24 cellular contexts compared by ENCODE assay signal in the genomic region with DNA sequence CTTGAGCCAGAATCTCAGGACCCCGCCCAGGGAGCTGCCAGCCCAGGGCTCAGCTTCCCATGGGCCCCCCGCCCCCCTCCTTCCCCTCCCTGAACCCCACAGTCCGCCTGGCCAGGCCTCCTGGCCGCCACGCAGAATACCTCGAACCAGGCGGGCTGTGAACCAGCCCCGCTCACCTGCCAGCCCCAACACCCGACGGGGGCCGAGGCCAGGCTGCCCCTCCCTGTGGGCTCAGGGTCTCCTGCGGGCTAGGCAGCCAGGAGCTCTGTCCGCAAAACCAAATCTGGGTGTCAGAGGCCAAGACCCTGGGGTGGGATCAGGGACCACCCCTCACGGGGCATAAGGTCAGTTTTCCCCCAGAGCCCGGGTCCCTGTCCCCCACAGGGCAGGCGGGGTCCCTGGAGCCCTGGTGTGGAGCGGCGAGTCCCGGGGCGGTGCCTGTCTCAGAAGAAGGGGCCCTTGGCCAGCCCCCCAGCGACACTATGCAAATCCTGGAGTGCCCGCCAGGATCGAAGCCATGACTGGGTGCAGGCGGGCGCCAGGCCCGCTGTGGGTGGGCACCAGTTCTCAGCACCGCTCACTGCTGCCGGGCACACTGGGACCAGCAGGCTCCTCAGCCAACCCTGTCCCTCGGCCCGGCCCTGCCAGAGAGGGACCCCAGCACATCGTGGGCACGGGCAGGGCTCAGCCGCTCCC. TPM values are rescaled to one million over a fixed set of nuclear protein-coding genes. Genes with fewer than 3 reads are reported as not detected.
"Had no signal": no experiment of that assay in that cellular context is flagged by ENCODE, and none has a peak within 500 bp of the region (broad histone marks: within the 10 kb centered on the region; RNA-seq: fewer than 3 reads in every experiment).

No MANE protein-coding gene starts in this region.

- H2AFZ ChIP-seq: parathyroid adenoma had no signal

- H3K4me1 Mint-ChIP-seq: activated CD4-positive, alpha-beta T cell treated with anti-CD3 and anti-CD28 coated beads for 36 hours; activated naive CD4-positive, alpha-beta T cell treated with anti-CD3 and anti-CD28 coated beads, Interleukin-2, amount 50 U/mL, for 24 hours; mesothelial cell of epicardium; WTC11 had no signal

- H3K27ac Mint-ChIP-seq: activated CD4-positive, alpha-beta T cell treated with anti-CD3 and anti-CD28 coated beads for 36 hours; activated naive CD4-positive, alpha-beta T cell treated with anti-CD3 and anti-CD28 coated beads, Interleukin-2, amount 50 U/mL, for 24 hours; mesothelial cell of epicardium; stimulated activated naive B cell treated with anti-CD40 and anti-IgM and Interleukin-4, amounts not matched to agents 10 μg/mL and 1 μg/mL and 100 μg/mL, for 72 hours; T-helper 2 cell treated with Interferon-gamma antibody and Interleukin-4, amounts not matched to agents 5 μg/mL and 100 μg/mL, for 36 hours; WTC11 had no signal

- H3K4me1 ChIP-seq: breast epithelium, lower lobe of right lung, parathyroid adenoma, sigmoid colon, upper lobe of right lung had no signal

- H3K36me3 Mint-ChIP-seq: activated naive CD4-positive, alpha-beta T cell treated with anti-CD3 and anti-CD28 coated beads, Interleukin-2, amount 50 U/mL, for 24 hours; WTC11 had no signal

- H3K4me3 ChIP-seq: adrenal gland, coronary artery, lower lobe of right lung, sigmoid colon, spleen, thoracic aorta, upper lobe of right lung had no signal

- H3K4me3 Mint-ChIP-seq: activated CD4-positive, alpha-beta T cell treated with anti-CD3 and anti-CD28 coated beads for 36 hours; activated naive CD4-positive, alpha-beta T cell treated with anti-CD3 and anti-CD28 coated beads, Interleukin-2, amount 50 U/mL, for 24 hours; mesothelial cell of epicardium; nephron; stimulated activated naive B cell treated with anti-CD40 and anti-IgM and Interleukin-4, amounts not matched to agents 10 μg/mL and 1 μg/mL and 100 μg/mL, for 72 hours; T-helper 2 cell treated with Interferon-gamma antibody and Interleukin-4, amounts not matched to agents 5 μg/mL and 100 μg/mL, for 36 hours; WTC11 had no signal

- H3K9me3 Mint-ChIP-seq: activated naive CD4-positive, alpha-beta T cell treated with anti-CD3 and anti-CD28 coated beads, Interleukin-2, amount 50 U/mL, for 24 hours; mesothelial cell of epicardium; nephron; stimulated activated naive B cell treated with anti-CD40 and anti-IgM and Interleukin-4, amounts not matched to agents 10 μg/mL and 1 μg/mL and 100 μg/mL, for 72 hours; T-helper 2 cell treated with Interferon-gamma antibody and Interleukin-4, amounts not matched to agents 5 μg/mL and 100 μg/mL, for 36 hours; WTC11 had no signal

- FAIRE-seq: astrocyte, endometrium, frontal cortex, keratinocyte had no signal

- H3K9me3 ChIP-seq: adrenal gland, breast epithelium, lower lobe of right lung, sigmoid colon, spleen, thoracic aorta, upper lobe of right lung had no signal

- H3K9ac ChIP-seq: parathyroid adenoma had no signal

- ATAC-seq: activated CD4-positive, alpha-beta T cell treated with anti-CD3 and anti-CD28 coated beads for 36 hours; lower lobe of right lung; stimulated activated naive B cell treated with anti-CD40 and anti-IgM and Interleukin-4, amounts not matched to agents 10 μg/mL and 1 μg/mL and 100 μg/mL, for 72 hours; upper lobe of right lung; WTC11 had no signal

- H3K79me2 ChIP-seq: parathyroid adenoma had no signal

- DNase-seq: activated CD4-positive, alpha-beta T cell treated with anti-CD3 and anti-CD28 coated beads for 36 hours; activated CD4-positive, alpha-beta T cell treated with anti-CD3 and anti-CD28 coated beads, Interleukin-2, amount 50 U/mL, for 48 hours; activated gamma-delta T cell; hypothalamus; lower lobe of right lung; sigmoid colon; spleen; stimulated activated CD4-positive, alpha-beta T cell treated with anti-CD3 and anti-CD28 coated beads, Interleukin-4, amount 100 ng/mL, for 4 hours; stimulated activated naive B cell treated with anti-CD40 and anti-IgM and Interleukin-4, amounts not matched to agents 10 μg/mL and 1 μg/mL and 100 μg/mL, for 72 hours; upper lobe of right lung had no signal

- H3K27ac ChIP-seq: adrenal gland, breast epithelium, coronary artery, lower lobe of right lung, parathyroid adenoma, sigmoid colon, thoracic aorta, upper lobe of right lung had no signal

RNA-seq across cellular contexts. Expression of gene PRR35, which starts 6.4 kb away (rescaled TPM):
- total RNA-seq: activated CD4-positive, alpha-beta T cell treated with anti-CD3 and anti-CD28 coated beads for 36 hours; adrenal gland; breast epithelium; frontal cortex; lower lobe of right lung; sigmoid colon; spleen; upper lobe of right lung had no signal
- polyA plus RNA-seq: adrenal gland, keratinocyte, sigmoid colon, spleen had no signal
